Comparison of ENCODE assay signal across 17 cellular contexts in the genomic region with DNA sequence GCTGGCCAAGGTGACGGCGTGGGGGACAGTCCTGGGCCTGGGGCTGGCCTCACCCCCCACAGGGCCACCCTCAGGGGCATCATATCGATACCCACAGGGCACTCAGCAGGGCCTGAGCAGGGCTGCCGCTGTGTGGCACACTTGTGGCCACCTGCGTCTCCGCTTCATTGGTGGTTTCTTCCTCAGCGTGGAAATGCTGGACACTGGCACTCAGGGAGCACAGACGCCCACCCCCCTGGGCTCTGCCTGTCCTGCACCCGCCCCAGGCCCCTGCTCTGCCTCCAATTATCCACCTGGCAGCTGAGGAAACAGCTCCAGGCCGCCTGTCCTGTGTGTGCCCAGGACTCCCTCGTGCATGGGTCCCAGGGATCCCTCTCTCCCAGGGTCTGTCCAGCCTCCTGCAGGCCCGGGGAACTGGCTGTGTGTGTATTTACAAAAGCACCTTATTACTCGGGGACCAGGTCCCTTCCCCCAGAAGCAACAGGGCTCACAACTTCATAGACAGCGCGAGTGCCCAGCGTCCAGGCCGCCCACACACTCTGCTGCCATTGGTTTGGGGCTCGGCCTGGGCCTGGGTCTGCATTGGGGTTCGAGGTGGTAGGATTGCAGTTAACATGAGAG. TPM values are rescaled to one million over a fixed set of nuclear protein-coding genes. Genes with fewer than 3 reads are reported as not detected.
A peak's percentile ranks its signal among the peaks of the same experiment; 100 is the strongest.
DNase-seq lines count a peak whose midpoint lies in the region; TF ChIP-seq lines count a peak whose summit lies in the region.
"Had no signal": no experiment of that assay in that cellular context is flagged by ENCODE, and none has a peak within 500 bp of the region (broad histone marks: within the 10 kb centered on the region; RNA-seq: fewer than 3 reads in every experiment).

No MANE protein-coding gene starts in this region.

- H3K27ac ChIP-seq in coronary artery = no peak overlapping the region
- H3K27ac ChIP-seq in tibial artery = no peak overlapping the region
- H3K27ac ChIP-seq in A673 (ENCODE audit: low read depth, low read length, poor library complexity, severe bottlenecking) = no peak overlapping the region
- H3K27ac ChIP-seq: cardiac muscle cell had no signal

- no peaks in the 10 kb centered on the region for H3K36me3 ChIP-seq in tibial artery
- H3K36me3 ChIP-seq in A673 (ENCODE audit: insufficient read depth, low read length, poor library complexity, severe bottlenecking) = no peaks in the 10 kb centered on the region
- H3K36me3 ChIP-seq: cardiac muscle cell had no signal

- no peak overlapping the region for H3K4me3 Mint-ChIP-seq in activated naive CD4-positive, alpha-beta T cell treated with anti-CD3 and anti-CD28 coated beads for 36 hours
- H3K4me3 Mint-ChIP-seq: activated CD4-positive, alpha-beta T cell treated with anti-CD3 and anti-CD28 coated beads, Interleukin-2, amount 10 ng/mL, durations not matched to agents 7 days and 5 days had no signal

- H3K27me3 ChIP-seq in tibial artery (peaks cover 0 to 69% of the 10 kb centered on the region in 2 donors), A673 (replicated peaks; ENCODE audit: insufficient read depth, low read depth, low read length, poor library complexity) (no peaks in the 10 kb centered on the region)

- no peak for TF ChIP-seq CTCF in coronary artery (IDR thresholded peaks at IDR 0.05)
- TF ChIP-seq CTCF in tibial artery (IDR thresholded peaks at IDR 0.05) = no peak
- TF ChIP-seq CTCF in A673 (conservative IDR thresholded peaks at IDR 0.05; ENCODE audit: low read depth, low read length) = no peak

- intact Hi-C loops in activated naive CD4-positive, alpha-beta T cell treated with anti-CD3 and anti-CD28 coated beads for 36 hours (cut with micrococcal nuclease) = loop anchor here (10.0 kb wide), 2 partner anchors 66 to 156 kb away; no protein-coding TSS in a partner anchor
- intact Hi-C loops in tibial artery (cut with DNase I; ENCODE audit: low total_unique reads) = no loop called here
- intact Hi-C loops in A673 (cut with micrococcal nuclease; ENCODE audit: unreplicated experiment) = loop anchor here (10.0 kb wide), 1 partner anchor 156 kb away; no protein-coding TSS in a partner anchor

- H3K9me3 ChIP-seq in tibial artery (no peaks in the 10 kb centered on the region), A673 (ENCODE audit: low read depth, low read length, poor library complexity, severe bottlenecking) (no peaks in the 10 kb centered on the region)

- no peaks in the 10 kb centered on the region for H3K4me1 Mint-ChIP-seq in activated naive CD4-positive, alpha-beta T cell treated with anti-CD3 and anti-CD28 coated beads for 36 hours (ENCODE audit: low read depth)
- H3K4me1 Mint-ChIP-seq: activated CD4-positive, alpha-beta T cell treated with anti-CD3 and anti-CD28 coated beads, Interleukin-2, amount 10 ng/mL, durations not matched to agents 7 days and 5 days had no signal

- H3K36me3 Mint-ChIP-seq in activated naive CD4-positive, alpha-beta T cell treated with anti-CD3 and anti-CD28 coated beads for 36 hours (ENCODE audit: low read depth) = no peaks in the 10 kb centered on the region

- H3K27ac Mint-ChIP-seq in activated naive CD4-positive, alpha-beta T cell treated with anti-CD3 and anti-CD28 coated beads for 36 hours = no peak overlapping the region
- H3K27ac Mint-ChIP-seq: activated CD4-positive, alpha-beta T cell treated with anti-CD3 and anti-CD28 coated beads, Interleukin-2, amount 10 ng/mL, durations not matched to agents 7 days and 5 days had no signal

- H3K4me3 ChIP-seq in coronary artery (no peak overlapping the region), tibial artery (no peak overlapping the region), A673 (ENCODE audit: low read depth, low read length, poor library complexity, severe bottlenecking) (no peak overlapping the region)
- H3K4me3 ChIP-seq: cardiac muscle cell had no signal

- POLR2A ChIA-PET in A673 (lab: Charles Lee; ENCODE audit: low non-redundant PET) = no interaction called here

- CTCF ChIA-PET in activated naive CD4-positive, alpha-beta T cell treated with anti-CD3 and anti-CD28 coated beads for 36 hours (lab: Charles Lee) = no interaction called here
- CTCF ChIA-PET in A673 (lab: Charles Lee) = no interaction called here

- no TSS peak for BruUV-seq in A673 (replicated peaks; lab: Mats Ljungman, UMichigan)

- H3K27me3 Mint-ChIP-seq in activated naive CD4-positive, alpha-beta T cell treated with anti-CD3 and anti-CD28 coated beads for 36 hours (ENCODE audit: low read depth) = peaks cover 5% of the 10 kb centered on the region

- H3K9me3 Mint-ChIP-seq in activated naive CD4-positive, alpha-beta T cell treated with anti-CD3 and anti-CD28 coated beads for 36 hours = no peaks in the 10 kb centered on the region
- H3K9me3 Mint-ChIP-seq: activated CD4-positive, alpha-beta T cell treated with anti-CD3 and anti-CD28 coated beads, Interleukin-2, amount 10 ng/mL, durations not matched to agents 7 days and 5 days had no signal

- H3K4me1 ChIP-seq in tibial artery (peaks cover 0 to 35% (median 22%) of the 10 kb centered on the region in 4 donors), A673 (ENCODE audit: insufficient read depth, low read length, poor library complexity, severe bottlenecking) (peaks cover 48% of the 10 kb centered on the region)

- DNase-seq in activated naive CD4-positive, alpha-beta T cell treated with anti-CD3 and anti-CD28 coated beads for 36 hours = peak; percentile 2
- DNase-seq in activated naive CD4-positive, alpha-beta T cell treated with Interleukin-2 at 50 U/mL for 16 hours = no peak
- DNase-seq in coronary artery (ENCODE audit: low spot score) = peak; percentile 67
- peak; percentile 73 for DNase-seq in mesenteric fat pad (ENCODE audit: low spot score)
- peak; percentile 18 to 61 for DNase-seq in tibial artery
- no peak for DNase-seq in NCI-H524 treated with DMSO at 0.1 percent for 48 hours (lab: John Stamatoyannopoulos, UW)
- no peak for DNase-seq in NCI-H510A (lab: John Stamatoyannopoulos, UW)
- no peak for DNase-seq in A673 (ENCODE audit: low spot score)
- DNase-seq: activated CD4-positive, alpha-beta T cell treated with anti-CD3 and anti-CD28 coated beads, Interleukin-2, amount 10 ng/mL, durations not matched to agents 7 days and 5 days; Karpas-422; NCI-H1436; NCI-H446; small intestine had no signal

RNA-seq across cellular contexts. Expression of gene CROCC2, which starts 13.1 kb away (rescaled TPM):
- not detected for total RNA-seq in activated naive CD4-positive, alpha-beta T cell treated with anti-CD3 and anti-CD28 coated beads for 36 hours
- total RNA-seq in mesenteric fat pad (not detected), A673 (2021) (not detected in 2 replicates)
- total RNA-seq: activated CD4-positive, alpha-beta T cell treated with anti-CD3 and anti-CD28 coated beads, Interleukin-2, amount 10 ng/mL, durations not matched to agents 7 days and 5 days; cardiac muscle cell; epithelial cell of proximal tubule; kidney epithelial cell; temporal lobe had no signal

RNA-seq across cellular contexts. Expression of gene MAB21L4, which starts 23.3 kb away (rescaled TPM):
- total RNA-seq in activated naive CD4-positive, alpha-beta T cell treated with anti-CD3 and anti-CD28 coated beads for 36 hours = not detected
- total RNA-seq in mesenteric fat pad (not detected), A673 (2021) (not detected in 2 replicates)
- total RNA-seq: activated CD4-positive, alpha-beta T cell treated with anti-CD3 and anti-CD28 coated beads, Interleukin-2, amount 10 ng/mL, durations not matched to agents 7 days and 5 days; cardiac muscle cell; temporal lobe had no signal

RNA-seq across cellular contexts. Expression of gene AGXT, which starts 50.6 kb away (rescaled TPM):
- total RNA-seq in activated naive CD4-positive, alpha-beta T cell treated with anti-CD3 and anti-CD28 coated beads for 36 hours = not detected
- total RNA-seq in mesenteric fat pad (0.32 TPM), A673 (2021) (not detected in 2 replicates)
- total RNA-seq: activated CD4-positive, alpha-beta T cell treated with anti-CD3 and anti-CD28 coated beads, Interleukin-2, amount 10 ng/mL, durations not matched to agents 7 days and 5 days; epithelial cell of proximal tubule; temporal lobe had no signal

Comparison
In these comparisons a context has a peak if more than half of its experiments do, and no peak if none do; other contexts are left out.
1. DNase-seq: peak in activated naive CD4-positive, alpha-beta T cell treated with anti-CD3 and anti-CD28 coated beads for 36 hours (single experiment), coronary artery (single experiment), mesenteric fat pad (single experiment) and tibial artery (2 of 2); none in activated naive CD4-positive, alpha-beta T cell treated with Interleukin-2 at 50 U/mL for 16 hours (single experiment), NCI-H524 treated with DMSO at 0.1 percent for 48 hours (single experiment), NCI-H510A (single experiment) and A673 (single experiment).